In genomic region chr14:98404811-98405210, GRCh38 we compare ENCODE assay signal across 26 cellular contexts.
DNase-seq lines count a peak whose midpoint lies in the region; ATAC-seq and TF ChIP-seq lines count a peak whose summit lies in the region.
"Had no signal": no experiment of that assay in that cellular context is flagged by ENCODE, and none has a peak within 500 bp of the region (broad histone marks: within the 10 kb centered on the region; RNA-seq: fewer than 3 reads in every experiment).

No MANE protein-coding gene starts in this region.

- intact Hi-C loops in A673 (cut with micrococcal nuclease; ENCODE audit: unreplicated experiment), result no loop called here

- no peaks in the 10 kb centered on the region for H3K79me2 ChIP-seq in DND-41 (ENCODE audit: insufficient read depth, low read length)
- H3K79me2 ChIP-seq in mesendoderm (ENCODE audit: control insufficient read depth, insufficient read depth, low read length), result no peaks in the 10 kb centered on the region

- H2BK15ac ChIP-seq in mesendoderm (replicated peaks; ENCODE audit: low read depth), result no peak overlapping the region

- H4K8ac ChIP-seq in mesendoderm (ENCODE audit: low read depth, low read length), result no peak overlapping the region

- no peaks in the 10 kb centered on the region for H3K4me1 ChIP-seq in A673 (ENCODE audit: insufficient read depth, low read length, poor library complexity, severe bottlenecking)
- H3K4me1 ChIP-seq in DND-41 (ENCODE audit: insufficient read depth, low read length), result peaks cover 32% of the 10 kb centered on the region
- H3K4me1 ChIP-seq in mesendoderm (ENCODE audit: control insufficient read depth, low read depth, low read length), result peaks cover 3% of the 10 kb centered on the region
- H3K4me1 ChIP-seq: SJSA1 had no signal

- no peak overlapping the region for H2BK5ac ChIP-seq in mesendoderm (ENCODE audit: low read length)

- H3K9me3 ChIP-seq in A673 (ENCODE audit: low read depth, low read length, poor library complexity, severe bottlenecking), result no peaks in the 10 kb centered on the region
- H3K9me3 ChIP-seq in DND-41 (ENCODE audit: insufficient read depth, low read length, severe bottlenecking), result no peaks in the 10 kb centered on the region
- H3K9me3 ChIP-seq: SJSA1 had no signal

- TF ChIP-seq CTCF in A673 (conservative IDR thresholded peaks at IDR 0.05; ENCODE audit: low read depth, low read length), result no peak
- no peak for TF ChIP-seq CTCF in DND-41 (IDR thresholded peaks at IDR 0.05; ENCODE audit: borderline replicate concordance, extremely low read depth, low read length, poor library complexity, severe bottlenecking)
- TF ChIP-seq CTCF in GM10248 (IDR thresholded peaks at IDR 0.05; ENCODE audit: control extremely low read depth, extremely low read depth, low read depth, missing control alignments), result no peak

- H3K79me1 ChIP-seq in mesendoderm (ENCODE audit: low read length), result no peaks in the 10 kb centered on the region

- H3K56ac ChIP-seq in mesendoderm (ENCODE audit: low read length), result no peak overlapping the region

- H3K4me2 ChIP-seq in DND-41 (ENCODE audit: insufficient read depth, low read length), result no peak overlapping the region
- H3K4me2 ChIP-seq in mesendoderm (ENCODE audit: low read length), result no peak overlapping the region
- H3K4me2 ChIP-seq: PC-9 had no signal

- H3K9ac ChIP-seq in DND-41 (ENCODE audit: low read depth, low read length) (no peak overlapping the region), mesendoderm (ENCODE audit: low read length) (no peak overlapping the region)
- H3K9ac ChIP-seq: GM23248 had no signal

- DNase-seq in A673 (ENCODE audit: low spot score) (peak; percentile 31), DND-41 (no peak), NCI-H82 treated with DMSO at 0.1 percent for 48 hours (lab: John Stamatoyannopoulos, UW; ENCODE audit: unreplicated experiment) (peak; percentile 92), mesendoderm (peak; percentile 88), GM10248 (ENCODE audit: extremely low spot score) (no peak), GM03348 (ENCODE audit: low spot score) (no peak), SIG-M5 (lab: John Stamatoyannopoulos, UW) (no peak)
- DNase-seq: 8988T, COR-L47, EL, GF-D8, GM23248, H7, Karpas-422, NCI-H1092 treated with DMSO at 0.1 percent for 48 hours, NCI-H1436, NCI-H187, NCI-H2107, NCI-H446 treated with DMSO at 0.1 percent for 48 hours, NCI-H774, PC-9, T-helper 1 cell had no signal

- no peak overlapping the region for H2AK5ac ChIP-seq in mesendoderm (ENCODE audit: low read length)

- no peaks in the 10 kb centered on the region for H3K27me3 ChIP-seq in A673 (replicated peaks; ENCODE audit: insufficient read depth, low read depth, low read length, poor library complexity)
- H3K27me3 ChIP-seq in DND-41 (ENCODE audit: insufficient read depth, low read length, poor library complexity), result no peaks in the 10 kb centered on the region
- H3K27me3 ChIP-seq in mesendoderm (ENCODE audit: insufficient read depth, low read length, poor library complexity), result no peaks in the 10 kb centered on the region
- H3K27me3 ChIP-seq: SJSA1 had no signal

- no peak overlapping the region for H3K18ac ChIP-seq in mesendoderm (ENCODE audit: low read length)

- CTCF ChIA-PET in A673 (lab: Charles Lee) (no interaction called here), GM10248 (lab: Yijun Ruan, JAX) (no interaction called here)

- no peak overlapping the region for H4K5ac ChIP-seq in mesendoderm (ENCODE audit: low read length)

- H4K20me1 ChIP-seq in DND-41 (ENCODE audit: insufficient read depth, low read length), result no peaks in the 10 kb centered on the region

- no TSS peak for BruUV-seq in A673 (replicated peaks; lab: Mats Ljungman, UMichigan)

- no peak overlapping the region; the same call in 1 of the 2 replicates for H2AFZ ChIP-seq in DND-41 (ENCODE audit: low read depth, low read length)
- H2AFZ ChIP-seq: GM23248, PC-9 had no signal

- H3K4me3 ChIP-seq in A673 (ENCODE audit: low read depth, low read length, poor library complexity, severe bottlenecking), result no peak overlapping the region
- no peak overlapping the region for H3K4me3 ChIP-seq in DND-41 (ENCODE audit: low read depth in 1 of 2, low read length in 2 of 2)
- H3K4me3 ChIP-seq in mesendoderm (ENCODE audit: low read length), result no peak overlapping the region
- H3K4me3 ChIP-seq: GM23248, PC-9, SJSA1 had no signal

- H3K27ac ChIP-seq in A673 (ENCODE audit: low read depth, low read length, poor library complexity, severe bottlenecking), result no peak overlapping the region
- peak overlapping the region; percentile 56 for H3K27ac ChIP-seq in DND-41 (ENCODE audit: low read length)
- H3K27ac ChIP-seq in mesendoderm (ENCODE audit: low read depth, low read length), result no peak overlapping the region
- H3K27ac ChIP-seq: GM23248, PC-9, SJSA1 had no signal

- H3K36me3 ChIP-seq in A673 (ENCODE audit: insufficient read depth, low read length, poor library complexity, severe bottlenecking), result no peaks in the 10 kb centered on the region
- no peaks in the 10 kb centered on the region for H3K36me3 ChIP-seq in DND-41 (ENCODE audit: insufficient read depth, low read length)
- no peaks in the 10 kb centered on the region for H3K36me3 ChIP-seq in mesendoderm (ENCODE audit: control insufficient read depth, insufficient read depth, low read length)
- H3K36me3 ChIP-seq: SJSA1 had no signal

- POLR2A ChIA-PET in A673 (lab: Charles Lee; ENCODE audit: low non-redundant PET) (no interaction called here), GM10248 (lab: Yijun Ruan, JAX) (no interaction called here)

- H3K23ac ChIP-seq in mesendoderm (ENCODE audit: low read length), result no peak overlapping the region

- H3K4ac ChIP-seq in mesendoderm (ENCODE audit: low read depth, low read length), result no peak overlapping the region

- ATAC-seq in DND-41 (ENCODE audit: insufficient read depth, low read depth), result no peak
- no peak for ATAC-seq in HG02885 (IDR thresholded peaks at IDR 0.05; ENCODE audit: poor library complexity, unreplicated experiment)
- ATAC-seq: HepG2, Right ventricle myocardium inferior had no signal

- H2BK120ac ChIP-seq in mesendoderm (ENCODE audit: low read depth, low read length), result no peak overlapping the region

Comparison
In these comparisons a context has a peak if more than half of its experiments do, and no peak if none do; other contexts are left out.
1. DNase-seq: peak in A673 (single experiment), NCI-H82 treated with DMSO at 0.1 percent for 48 hours (single experiment) and mesendoderm (single experiment); none in DND-41 (single experiment), GM10248 (single experiment), GM03348 (single experiment) and SIG-M5 (single experiment).